ENCODE assay signal across 8 cellular contexts in the genomic region with DNA sequence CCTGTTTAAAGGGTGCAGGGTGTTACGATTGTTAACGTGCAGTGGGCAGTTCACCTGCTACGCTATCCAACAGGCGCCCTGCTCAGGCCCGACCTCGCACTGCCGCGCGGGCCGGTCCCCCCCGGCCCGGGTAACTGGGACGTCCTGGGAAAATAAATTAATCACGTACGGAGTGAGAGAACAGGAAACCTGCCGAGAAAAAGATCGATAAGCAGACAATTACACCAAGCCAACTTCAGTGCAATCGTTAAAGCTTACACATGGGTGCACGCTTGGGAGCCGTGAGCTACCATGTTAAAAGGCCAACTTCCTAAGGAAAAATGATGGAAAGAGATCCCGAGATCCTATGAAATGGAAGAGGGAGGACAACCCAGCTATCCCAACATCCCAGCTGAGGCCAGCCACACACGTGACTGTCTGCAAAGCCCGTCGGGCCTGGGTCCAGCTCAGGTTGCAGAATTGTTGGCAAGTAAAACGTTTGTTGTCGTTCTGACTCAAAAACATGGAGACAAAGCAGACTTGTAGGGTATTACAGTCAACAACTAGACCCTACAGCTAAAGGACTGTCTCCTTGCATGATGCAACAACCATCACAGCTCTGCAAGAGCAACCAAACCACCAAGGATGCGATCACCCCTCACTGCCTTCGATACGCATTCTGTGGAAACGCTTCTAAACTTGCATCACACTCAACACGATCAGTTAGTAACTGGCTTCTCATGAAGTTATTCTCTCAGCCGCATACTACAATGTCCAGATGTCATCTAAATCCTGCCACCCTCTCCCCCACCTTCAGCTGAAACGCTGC.
DNase-seq lines count a peak whose midpoint lies in the region; ATAC-seq and TF ChIP-seq lines count a peak whose summit lies in the region.

No MANE protein-coding gene starts in this region.

- DNase-seq in DMS 273 (lab: John Stamatoyannopoulos, UW; ENCODE audit: unreplicated experiment) (peak; percentile 20), DMS 273 treated with DMSO at 0.1 percent for 48 hours (lab: John Stamatoyannopoulos, UW) (no peak), NCI-H82 treated with DMSO at 0.1 percent for 48 hours (lab: John Stamatoyannopoulos, UW; ENCODE audit: unreplicated experiment) (peak; percentile 70), coronary artery (ENCODE audit: low spot score) (no peak), GF-D8 (lab: John Stamatoyannopoulos, UW) (no peak)
- no peak for DNase-seq in stimulated activated CD4-positive, alpha-beta T cell treated with anti-CD3 and anti-CD28 coated beads, Interleukin-1b, Interleukin-23, amount 100 ng/mL, for 48 hours

- H3K27ac ChIP-seq in coronary artery: peak overlapping the region; percentile 73 to 98

- H3K27me3 Mint-ChIP-seq in nephron (ENCODE audit: low read depth): no peaks in the 10 kb centered on the region

- peak overlapping the region; percentile 95 to 99 (median 98) for H3K4me3 Mint-ChIP-seq in nephron

- H3K36me3 Mint-ChIP-seq in nephron (ENCODE audit: low read depth): peaks cover 3% of the 10 kb centered on the region

- no peaks in the 10 kb centered on the region for H3K9me3 Mint-ChIP-seq in nephron

- peaks cover 13% of the 10 kb centered on the region for H3K4me1 Mint-ChIP-seq in nephron

- peak overlapping the region; percentile 95 to 99 (median 97) for H3K27ac Mint-ChIP-seq in nephron

- peak overlapping the region; percentile 98 for H3K4me3 ChIP-seq in coronary artery

- TF ChIP-seq CTCF in coronary artery (IDR thresholded peaks at IDR 0.05): no peak
- TF ChIP-seq CTCF in nephron (IDR thresholded peaks at IDR 0.05; ENCODE audit: unreplicated experiment in 3 of 3): no peak

- no peak for ATAC-seq in HG03097 (IDR thresholded peaks at IDR 0.05; ENCODE audit: low FRiP score, unreplicated experiment)

Comparison
In these comparisons a context has a peak if more than half of its experiments do, and no peak if none do; other contexts are left out.
1. DNase-seq: peak in DMS 273 (single experiment) and NCI-H82 treated with DMSO at 0.1 percent for 48 hours (single experiment); none in DMS 273 treated with DMSO at 0.1 percent for 48 hours (single experiment), coronary artery (single experiment), stimulated activated CD4-positive, alpha-beta T cell treated with anti-CD3 and anti-CD28 coated beads, Interleukin-1b, Interleukin-23, amount 100 ng/mL, for 48 hours (single experiment) and GF-D8 (single experiment).